ENCODE assay signal across 8 cellular contexts in genomic region chr1:212414328-212415106, GRCh38.
DNase-seq lines count a peak whose midpoint lies in the region; ATAC-seq and TF ChIP-seq lines count a peak whose summit lies in the region.

PACC1 (minus strand) TSS chr1:212414886; CDS start chr1:212414757, 129 bp downstream.

- peak; percentile 20 for DNase-seq in AG09309 (ENCODE audit: low read depth)
- peak; percentile 49 for DNase-seq in NCI-H226
- DNase-seq in activated CD4-positive, CD25-positive, alpha-beta regulatory T cell (lab: John Stamatoyannopoulos, UW): peak; percentile 72 to 78 (median 74)
- DNase-seq in central memory CD4-positive, alpha-beta T cell: peak; percentile 85
- DNase-seq in islet precursor cell: peak; percentile 97
- peak; percentile 75 to 86 (median 84) for DNase-seq in stimulated activated CD4-positive, alpha-beta T cell treated with anti-CD3 and anti-CD28 coated beads, Interleukin-12 subunit alpha, Interleukin-12 subunit beta, amount 100 ng/mL, for 48 hours (ENCODE audit: low read depth in 2 of 3, low spot score in 1 of 3)

- TF ChIP-seq CTCF in AG09309 (IDR thresholded peaks at IDR 0.05; ENCODE audit: control insufficient read depth, insufficient read depth, low read depth, low read length, missing control alignments): no peak

- H3K4me3 ChIP-seq in AG09309 (ENCODE audit: control insufficient read depth, low read depth, low read length): peak within 1 kb of the TSS; percentile 77

- ATAC-seq in GM18907 (IDR thresholded peaks at IDR 0.05; ENCODE audit: unreplicated experiment) (peak; percentile 96), HG03139 (IDR thresholded peaks at IDR 0.05; ENCODE audit: unreplicated experiment) (peak; percentile 97)

Comparison
In these comparisons a context has a peak if more than half of its experiments do, and no peak if none do; other contexts are left out.
1. Peak in every context shown above with its lines: DNase-seq, ATAC-seq and H3K4me3 ChIP-seq.
2. DNase-seq: peak in every context shown above with its lines; median percentile 97 in islet precursor cell; 85 in central memory CD4-positive, alpha-beta T cell; 84 in stimulated activated CD4-positive, alpha-beta T cell treated with anti-CD3 and anti-CD28 coated beads, Interleukin-12 subunit alpha, Interleukin-12 subunit beta, amount 100 ng/mL, for 48 hours; 74 in activated CD4-positive, CD25-positive, alpha-beta regulatory T cell; 49 in NCI-H226; 20 in AG09309.